ENCODE assay signal across 17 cellular contexts in genomic region chr3:186990282-186990681, GRCh38. TPM values are rescaled to one million over a fixed set of nuclear protein-coding genes. Genes with fewer than 3 reads are reported as not detected.
DNase-seq lines count a peak whose midpoint lies in the region; ATAC-seq and TF ChIP-seq lines count a peak whose summit lies in the region.
"Had no signal": no experiment of that assay in that cellular context is flagged by ENCODE, and none has a peak within 500 bp of the region (broad histone marks: within the 10 kb centered on the region; RNA-seq: fewer than 3 reads in every experiment).

No MANE protein-coding gene starts in this region.

- H3K27me3 Mint-ChIP-seq in CD4-positive, CD25-positive, alpha-beta regulatory T cell, result no peaks in the 10 kb centered on the region
- peaks cover 0 to 1% of the 10 kb centered on the region in 2 donors for H3K27me3 Mint-ChIP-seq in CD8-positive, alpha-beta memory T cell
- H3K27me3 Mint-ChIP-seq in WTC11 (ENCODE audit: low read depth) (no peaks in the 10 kb centered on the region), naive B cell (no peaks in the 10 kb centered on the region)

- no peaks in the 10 kb centered on the region for H3K9me3 ChIP-seq in CD4-positive, CD25-positive, alpha-beta regulatory T cell (ENCODE audit: control insufficient read depth in 2 of 2, low read length in 2 of 2)
- no peaks in the 10 kb centered on the region for H3K9me3 ChIP-seq in CD8-positive, alpha-beta memory T cell (ENCODE audit: low read length)
- H3K9me3 ChIP-seq: tibial artery had no signal

- peaks cover 4% of the 10 kb centered on the region for H3K4me1 ChIP-seq in CD4-positive, CD25-positive, alpha-beta regulatory T cell (ENCODE audit: control insufficient read depth, insufficient read depth, low read length, poor library complexity, severe bottlenecking)
- H3K4me1 ChIP-seq in CD8-positive, alpha-beta memory T cell (ENCODE audit: insufficient read depth, low read length), result no peaks in the 10 kb centered on the region

- H3K4me1 Mint-ChIP-seq in CD4-positive, CD25-positive, alpha-beta regulatory T cell, result peaks cover 23 to 65% (median 41%) of the 10 kb centered on the region in 4 donors
- H3K4me1 Mint-ChIP-seq in CD8-positive, alpha-beta memory T cell, result peaks cover 63 to 89% (median 78%) of the 10 kb centered on the region in 3 donors
- H3K4me1 Mint-ChIP-seq in WTC11 (peaks cover 59% of the 10 kb centered on the region), naive B cell (peaks cover 65 to 94% (median 83%) of the 10 kb centered on the region in 3 donors)

- H3K36me3 ChIP-seq in CD4-positive, CD25-positive, alpha-beta regulatory T cell (ENCODE audit: control insufficient read depth, insufficient read depth, low read length), result peaks cover 59% of the 10 kb centered on the region
- peaks cover 10% of the 10 kb centered on the region for H3K36me3 ChIP-seq in CD8-positive, alpha-beta memory T cell (ENCODE audit: insufficient read depth, low read length)
- H3K36me3 ChIP-seq: tibial artery had no signal

- H3K4me3 Mint-ChIP-seq in CD4-positive, CD25-positive, alpha-beta regulatory T cell, result no peak overlapping the region
- no peak overlapping the region for H3K4me3 Mint-ChIP-seq in CD8-positive, alpha-beta memory T cell
- H3K4me3 Mint-ChIP-seq in WTC11 (no peak overlapping the region), naive B cell (peak overlapping the region in 3 of 8 donors; percentile 15 to 81 (median 72))

- H3K27me3 ChIP-seq in CD4-positive, CD25-positive, alpha-beta regulatory T cell (ENCODE audit: control insufficient read depth, insufficient read depth, low read length), result no peaks in the 10 kb centered on the region
- H3K27me3 ChIP-seq in CD8-positive, alpha-beta memory T cell (ENCODE audit: insufficient read depth, low read length, poor library complexity, severe bottlenecking), result no peaks in the 10 kb centered on the region
- H3K27me3 ChIP-seq: tibial artery had no signal

- no peak for TF ChIP-seq CTCF in WTC11 (IDR thresholded peaks at IDR 0.05)

- H3K9me3 Mint-ChIP-seq in CD4-positive, CD25-positive, alpha-beta regulatory T cell, result no peaks in the 10 kb centered on the region
- no peaks in the 10 kb centered on the region for H3K9me3 Mint-ChIP-seq in CD8-positive, alpha-beta memory T cell
- H3K9me3 Mint-ChIP-seq in WTC11 (no peaks in the 10 kb centered on the region), naive B cell (peaks cover 0 to 5% (median 0%) of the 10 kb centered on the region in 7 donors)

- peaks cover 37% of the 10 kb centered on the region for H3K36me3 Mint-ChIP-seq in CD4-positive, CD25-positive, alpha-beta regulatory T cell
- H3K36me3 Mint-ChIP-seq in CD8-positive, alpha-beta memory T cell, result peaks cover 8 to 67% (median 22%) of the 10 kb centered on the region in 3 donors
- H3K36me3 Mint-ChIP-seq in WTC11 (peaks cover 43% of the 10 kb centered on the region), naive B cell (peaks cover 18 to 30% of the 10 kb centered on the region in 2 donors)

- H3K27ac ChIP-seq in CD4-positive, CD25-positive, alpha-beta regulatory T cell (ENCODE audit: insufficient read depth, low read length, poor library complexity, severe bottlenecking), result no peak overlapping the region
- no peak overlapping the region for H3K27ac ChIP-seq in CD8-positive, alpha-beta memory T cell (ENCODE audit: low read depth, low read length)
- H3K27ac ChIP-seq: tibial artery had no signal

- ATAC-seq in CD4-positive, CD25-positive, alpha-beta regulatory T cell (ENCODE audit: low read depth in 2 of 2), result no peak
- no peak for ATAC-seq in WTC11
- ATAC-seq in naive B cell (ENCODE audit: low read depth in 2 of 2), result no peak

- no peak for DNase-seq in CD4-positive, CD25-positive, alpha-beta regulatory T cell
- no peak for DNase-seq in CD8-positive, alpha-beta memory T cell
- DNase-seq in WTC11 (ENCODE audit: low spot score) (no peak), naive B cell (no peak), AG20443 (ENCODE audit: low spot score) (no peak), ecto neural progenitor cell (ENCODE audit: low spot score) (no peak)
- no peak for DNase-seq in stimulated activated naive CD4-positive, alpha-beta T cell (lab: John Stamatoyannopoulos, UW)
- DNase-seq: Calu3; cerebellar nuclear complex; effector memory CD4-positive, alpha-beta T cell; EL; NCI-H1417; NCI-H2107; NCI-H526; OCI-M1; SIG-M5; tibial artery had no signal

- no peak overlapping the region for H3K4me3 ChIP-seq in CD4-positive, CD25-positive, alpha-beta regulatory T cell (ENCODE audit: low read depth, low read length)
- H3K4me3 ChIP-seq in CD8-positive, alpha-beta memory T cell (ENCODE audit: low read length), result no peak overlapping the region
- H3K4me3 ChIP-seq: tibial artery had no signal

- CTCF ChIA-PET in CD8-positive, alpha-beta memory T cell (lab: Charles Lee), result interaction anchor here (0.7 to 3.3 kb wide), 4 partner anchors 24 to 141 kb away, joined by 3 to 11 read pairs (median 4); no protein-coding TSS in a partner anchor
- CTCF ChIA-PET in WTC11 (lab: Charles Lee), result interaction anchor here (0.7 kb wide), 1 partner anchor 341 kb away, joined by 3 read pairs; no protein-coding TSS in a partner anchor

- POLR2A ChIA-PET in CD8-positive, alpha-beta memory T cell (lab: Charles Lee), result no interaction called here
- POLR2A ChIA-PET in WTC11 (lab: Charles Lee), result no interaction called here

- H3K27ac Mint-ChIP-seq in CD4-positive, CD25-positive, alpha-beta regulatory T cell, result peak overlapping the region in 2 of 3 donors; percentile 36 to 56
- H3K27ac Mint-ChIP-seq in CD8-positive, alpha-beta memory T cell, result peak overlapping the region in 5 of 8 donors; percentile 26 to 95 (median 33)
- H3K27ac Mint-ChIP-seq in WTC11 (peak overlapping the region; percentile 26; the same call in 1 of the 2 replicates), naive B cell (peak overlapping the region; percentile 59 to 99 (median 92))

TF ChIP-seq in WTC11, 78 proteins besides CTCF, POLR2A, EP300 and RAD21 (continues in another document):
- TF ChIP-seq ARID4B (CRISPR knock-in tag; IDR thresholded peaks at IDR 0.05; ENCODE audit: borderline replicate concordance) (no peak), ZNF396 (CRISPR knock-in tag; IDR thresholded peaks at IDR 0.05; ENCODE audit: borderline replicate concordance) (no peak), AFF4 (CRISPR knock-in tag; IDR thresholded peaks at IDR 0.05; ENCODE audit: borderline replicate concordance) (no peak)

RNA-seq across cellular contexts. Expression of gene ST6GAL1, which starts 60.0 kb away (rescaled TPM):
- 179 TPM for total RNA-seq in CD4-positive, CD25-positive, alpha-beta regulatory T cell
- 100 to 1,000 TPM; 125 to 184 (median 154) TPM for polyA plus RNA-seq in CD4-positive, CD25-positive, alpha-beta regulatory T cell
- total RNA-seq in CD8-positive, alpha-beta memory T cell, result 100 to 1,000 TPM in 1 of 2 experiments, 10 to 100 TPM in 1; 96.8 to 108 TPM
- 139 TPM for polyA plus RNA-seq in CD8-positive, alpha-beta memory T cell
- total RNA-seq in WTC11 (2021), result 82.5 to 87.5 TPM (median 83.4 TPM) in 3 replicates
- 100 to 1,000 TPM; 210 to 330 (median 253) TPM for polyA plus RNA-seq in naive B cell (ENCODE audit: low read depth in 6 of 6)

Comparison
In these comparisons a context has a peak if more than half of its experiments do, and no peak if none do; other contexts are left out.
1. H3K27ac Mint-ChIP-seq: peak in every context shown above with its lines; median percentile 92 in naive B cell; 46 in CD4-positive, CD25-positive, alpha-beta regulatory T cell; 33 in CD8-positive, alpha-beta memory T cell; 26 in WTC11.